7 cellular contexts compared by ENCODE assay signal in the genomic region with DNA sequence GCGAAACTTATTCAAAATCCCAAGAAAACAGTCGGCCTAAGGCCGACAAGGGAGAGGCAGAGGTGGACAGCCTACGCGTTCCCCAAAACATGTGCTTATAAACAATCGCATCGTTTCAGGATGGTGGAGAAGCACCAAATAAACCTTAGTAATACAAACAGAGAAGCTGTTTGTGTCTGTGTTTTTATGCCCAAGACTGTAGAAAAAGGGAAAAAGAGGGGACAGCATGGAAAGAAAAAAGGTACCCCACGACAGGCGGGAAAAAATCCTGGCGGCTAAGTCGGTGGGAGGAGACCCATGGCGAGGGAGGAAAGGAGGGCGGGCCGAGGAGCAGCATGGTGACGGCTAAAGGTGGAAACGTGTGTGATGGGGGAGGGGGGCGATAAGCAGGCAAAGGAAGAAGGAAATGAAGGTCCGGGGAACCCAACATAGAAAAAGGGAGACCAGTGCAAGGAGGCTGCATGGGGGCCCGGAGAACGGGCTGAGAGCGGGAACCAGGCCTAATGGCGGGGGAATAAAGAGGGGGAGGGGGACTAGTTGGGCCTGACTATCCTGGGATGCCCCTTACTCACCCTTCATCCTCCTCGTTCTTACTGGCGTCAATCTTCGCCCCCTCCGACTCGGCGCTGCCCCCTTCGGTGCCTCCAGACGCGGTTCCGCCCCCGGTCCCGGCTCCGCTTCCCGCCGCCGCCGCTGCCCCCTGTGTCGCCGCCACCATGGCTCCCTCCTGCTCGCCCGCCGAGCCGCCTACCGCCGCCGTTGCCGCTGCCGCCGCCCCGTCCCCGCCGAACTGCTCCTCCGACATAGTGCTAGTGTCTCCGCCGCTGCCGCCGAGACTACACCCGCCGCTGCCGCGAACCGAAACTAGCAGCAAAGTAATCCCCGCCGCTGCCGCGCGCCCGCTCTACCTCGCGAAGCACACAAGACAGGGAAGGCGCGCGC. TPM values are rescaled to one million over a fixed set of nuclear protein-coding genes. Genes with fewer than 3 reads are reported as not detected.
DNase-seq lines count a peak whose midpoint lies in the region; ATAC-seq, FAIRE-seq and TF ChIP-seq lines count a peak whose summit lies in the region.

No MANE protein-coding gene starts in this region.

- peak overlapping the region; percentile 99 for H3K27ac Mint-ChIP-seq in brain

- H3K4me3 ChIP-seq in iPS-20b (ENCODE audit: low read length) (peak overlapping the region; percentile 100), small intestine (ENCODE audit: low read depth in 1 of 2, low read length in 2 of 2) (peak overlapping the region; percentile 94 to 96)

- H3K4me1 ChIP-seq in iPS-20b (ENCODE audit: insufficient read depth, low read length), result peaks cover 13% of the 10 kb centered on the region; the same call in 1 of the 2 replicates
- peaks cover 0 to 2% of the 10 kb centered on the region in 2 donors for H3K4me1 ChIP-seq in small intestine (ENCODE audit: control insufficient read depth in 2 of 2, insufficient read depth in 1 of 2, low read depth in 1 of 2, low read length in 1 of 2)

- peaks cover 2 to 8% (median 3%) of the 10 kb centered on the region in 5 experiments for H3K9me3 Mint-ChIP-seq in brain

- no peak for TF ChIP-seq CTCF in brain (conservative IDR thresholded peaks at IDR 0.05)

- peaks cover 65% of the 10 kb centered on the region for H3K4me1 Mint-ChIP-seq in brain

- H3K4me3 Mint-ChIP-seq in brain, result peak overlapping the region; percentile 94 to 98 (median 95)

- H3K36me3 ChIP-seq in iPS-20b (ENCODE audit: insufficient read depth, low read depth, low read length) (peaks cover 53% of the 10 kb centered on the region), small intestine (ENCODE audit: control insufficient read depth in 2 of 2, insufficient read depth in 2 of 2, low read length in 2 of 2) (no peaks in the 10 kb centered on the region)

- FAIRE-seq in small intestine (lab: Jason Lieb, UNC), result no peak

- peaks cover 29% of the 10 kb centered on the region for H3K27me3 Mint-ChIP-seq in brain

- no peaks in the 10 kb centered on the region for H3K27me3 ChIP-seq in iPS-20b (ENCODE audit: insufficient read depth, low read length)
- H3K27me3 ChIP-seq in small intestine (ENCODE audit: control insufficient read depth in 2 of 2, insufficient read depth in 2 of 2, low read length in 2 of 2), result no peaks in the 10 kb centered on the region

- DNase-seq in NCI-H1930 (lab: John Stamatoyannopoulos, UW), result peak; percentile 16 to 43
- DNase-seq in UCSD-AML1 (lab: John Stamatoyannopoulos, UW; ENCODE audit: unreplicated experiment), result peak; percentile 73
- DNase-seq in small intestine, result peak; percentile 86

- ATAC-seq in GM18508 (IDR thresholded peaks at IDR 0.05; ENCODE audit: insufficient read depth, unreplicated experiment), result peak; percentile 5
- ATAC-seq in HG02970 (IDR thresholded peaks at IDR 0.05; ENCODE audit: low FRiP score, unreplicated experiment), result peak; percentile 16

- peak overlapping the region; percentile 100 for H3K27ac ChIP-seq in iPS-20b (ENCODE audit: low read length)
- H3K27ac ChIP-seq in small intestine (ENCODE audit: low read depth in 1 of 2, low read length in 1 of 2), result peak overlapping the region; percentile 100

- 1% methylated on average over 39 to 75 of the region's 75 CpGs for WGBS in small intestine, 3 donors

- H3K9me3 ChIP-seq in iPS-20b (ENCODE audit: insufficient read depth, low read depth, low read length) (no peaks in the 10 kb centered on the region), small intestine (ENCODE audit: control insufficient read depth, low read depth) (no peaks in the 10 kb centered on the region)

- peak overlapping the region; percentile 100 for H3K9ac ChIP-seq in iPS-20b (ENCODE audit: low read depth, low read length)

- H3K36me3 Mint-ChIP-seq in brain, result peaks cover 61% of the 10 kb centered on the region

RNA-seq across cellular contexts. Expression of gene HNRNPD, which starts 0.6 kb away (rescaled TPM):
- polyA plus RNA-seq in brain (ENCODE audit: insufficient read depth, low read depth, low replicate concordance), result 297 TPM
- 100 to 1,000 TPM; 122 to 212 (median 129) TPM for polyA plus RNA-seq in small intestine

RNA-seq across cellular contexts. Expression of gene HNRNPDL, which starts 57.1 kb away (rescaled TPM):
- polyA plus RNA-seq in brain (ENCODE audit: insufficient read depth, low read depth, low replicate concordance) (201 TPM), small intestine (100 to 1,000 TPM in 2 of 3 donors, 10 to 100 TPM in 1; 96.6 to 206 (median 111) TPM)

RNA-seq across cellular contexts. Expression of gene ENOPH1, which starts 57.2 kb away (rescaled TPM):
- 48.6 TPM for polyA plus RNA-seq in brain (ENCODE audit: insufficient read depth, low read depth, low replicate concordance)
- polyA plus RNA-seq in small intestine, result 10 to 100 TPM; 25.3 to 45.1 (median 30.3) TPM

Comparison
In these comparisons a context has a peak if more than half of its experiments do, and no peak if none do; other contexts are left out.
1. Peak in every context shown above with its lines: DNase-seq, ATAC-seq, H3K4me3 ChIP-seq and H3K27ac ChIP-seq.
2. DNase-seq: peak in every context shown above with its lines; median percentile 86 in small intestine; 73 in UCSD-AML1; 30 in NCI-H1930.